Comparison of ENCODE assay signal across 15 cellular contexts in the genomic region with DNA sequence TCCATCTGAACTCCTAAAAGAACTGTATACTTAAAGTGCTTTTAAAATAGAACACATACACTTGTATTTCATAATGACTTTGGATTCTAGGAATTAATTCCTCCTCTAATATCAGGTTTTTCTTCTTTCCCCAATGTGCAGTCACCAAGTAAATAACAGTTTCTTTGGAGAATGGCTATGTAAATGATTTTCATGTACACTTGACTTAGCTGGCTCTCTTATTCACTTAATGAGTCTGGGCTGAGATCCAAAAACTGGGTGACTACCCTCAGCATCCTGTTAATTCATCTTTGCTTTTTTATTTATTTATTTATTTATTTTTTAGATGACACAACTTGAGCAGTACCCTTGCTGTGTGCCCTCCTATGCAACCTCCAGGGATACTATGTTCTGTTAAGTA.
A peak's percentile ranks its signal among the peaks of the same experiment; 100 is the strongest.
DNase-seq lines count a peak whose midpoint lies in the region; ATAC-seq, FAIRE-seq and TF ChIP-seq lines count a peak whose summit lies in the region.
"Had no signal": no experiment of that assay in that cellular context is flagged by ENCODE, and none has a peak within 500 bp of the region (broad histone marks: within the 10 kb centered on the region; RNA-seq: fewer than 3 reads in every experiment).

No MANE protein-coding gene starts in this region.

- H3K4me1 ChIP-seq in foreskin keratinocyte, result no peaks in the 10 kb centered on the region
- H3K4me1 ChIP-seq: BLaER1, stomach had no signal

- FAIRE-seq in urothelium cell line (lab: Jason Lieb, UNC), result no peak

- no peaks in the 10 kb centered on the region for H3K27me3 ChIP-seq in foreskin keratinocyte
- H3K27me3 ChIP-seq: BLaER1, stomach had no signal

- H3K27ac ChIP-seq in foreskin keratinocyte, result no peak overlapping the region
- H3K27ac ChIP-seq: BLaER1, stomach, WERI-Rb-1 had no signal

- ATAC-seq in foreskin keratinocyte, result no peak
- no peak for ATAC-seq in GM21528 (IDR thresholded peaks at IDR 0.05; ENCODE audit: low FRiP score, unreplicated experiment)
- ATAC-seq: naive thymus-derived CD8-positive, alpha-beta T cell; sciatic nerve had no signal

- DNase-seq in DMS53 (lab: John Stamatoyannopoulos, UW) (peak; percentile 63), NCI-H1105 treated with DMSO at 0.1 percent for 48 hours (lab: John Stamatoyannopoulos, UW) (peak; percentile 95), OCI-M1 (lab: John Stamatoyannopoulos, UW) (peak; percentile 33), foreskin keratinocyte (peak; percentile 35 to 49), urothelium cell line (ENCODE audit: low spot score) (no peak), AG20443 (ENCODE audit: low spot score) (no peak), putamen (ENCODE audit: low spot score) (no peak)
- DNase-seq: activated naive CD8-positive, alpha-beta T cell treated with anti-CD3 and anti-CD28 coated beads, Interleukin-2, amount 10 ng/mL, durations not matched to agents 7 days and 5 days; naive thymus-derived CD8-positive, alpha-beta T cell; NCI-H226; stomach; WERI-Rb-1 had no signal

- no peak for TF ChIP-seq CTCF in foreskin keratinocyte (conservative IDR thresholded peaks at IDR 0.05)

Comparison
In these comparisons a context has a peak if more than half of its experiments do, and no peak if none do; other contexts are left out.
1. DNase-seq: peak in DMS53 (single experiment), NCI-H1105 treated with DMSO at 0.1 percent for 48 hours (single experiment), OCI-M1 (single experiment) and foreskin keratinocyte (2 of 2); none in urothelium cell line (single experiment), AG20443 (single experiment) and putamen (single experiment).